1 cellular context compared by ENCODE assay signal in the genomic region with DNA sequence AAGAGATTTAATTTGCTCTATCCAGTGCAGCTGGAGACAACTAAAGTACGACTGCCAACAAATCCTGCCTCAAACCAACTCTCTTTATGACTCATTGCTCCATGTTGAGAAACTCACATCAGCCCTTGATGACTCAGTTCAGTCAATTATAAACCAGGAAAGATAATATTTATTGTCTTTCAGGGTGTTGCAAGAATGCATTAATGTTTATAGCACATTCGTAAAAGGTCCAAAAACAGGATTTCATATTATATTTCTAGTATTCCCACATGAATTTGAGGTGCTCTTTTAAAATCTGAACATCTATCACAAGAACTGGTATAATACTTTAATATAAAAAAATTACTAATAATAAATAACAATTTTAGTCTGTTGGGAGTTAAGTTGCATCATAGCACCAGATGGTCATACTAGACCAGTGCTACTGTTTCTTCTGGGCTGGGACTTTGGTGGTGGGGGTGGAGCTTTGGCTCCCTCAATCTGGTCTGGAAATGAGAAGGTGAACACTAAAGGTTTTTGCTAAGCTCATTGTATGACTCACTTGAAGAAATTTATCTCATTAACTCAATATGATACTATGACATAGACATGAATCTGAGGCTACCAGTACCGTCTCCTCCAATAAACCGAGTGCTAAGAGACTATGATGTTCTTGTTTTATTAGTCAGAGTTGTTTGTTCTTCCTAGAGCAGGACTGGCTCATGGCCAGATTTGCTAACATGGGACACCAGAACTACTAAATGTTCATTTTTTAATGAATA.
TF ChIP-seq lines count a peak whose summit lies in the region.

No MANE protein-coding gene starts in this region.

TF ChIP-seq in HepG2, 621 proteins besides CTCF, POLR2A, EP300 and RAD21 (continued from another document and continues in another):
- TF ChIP-seq, protein P1, sequence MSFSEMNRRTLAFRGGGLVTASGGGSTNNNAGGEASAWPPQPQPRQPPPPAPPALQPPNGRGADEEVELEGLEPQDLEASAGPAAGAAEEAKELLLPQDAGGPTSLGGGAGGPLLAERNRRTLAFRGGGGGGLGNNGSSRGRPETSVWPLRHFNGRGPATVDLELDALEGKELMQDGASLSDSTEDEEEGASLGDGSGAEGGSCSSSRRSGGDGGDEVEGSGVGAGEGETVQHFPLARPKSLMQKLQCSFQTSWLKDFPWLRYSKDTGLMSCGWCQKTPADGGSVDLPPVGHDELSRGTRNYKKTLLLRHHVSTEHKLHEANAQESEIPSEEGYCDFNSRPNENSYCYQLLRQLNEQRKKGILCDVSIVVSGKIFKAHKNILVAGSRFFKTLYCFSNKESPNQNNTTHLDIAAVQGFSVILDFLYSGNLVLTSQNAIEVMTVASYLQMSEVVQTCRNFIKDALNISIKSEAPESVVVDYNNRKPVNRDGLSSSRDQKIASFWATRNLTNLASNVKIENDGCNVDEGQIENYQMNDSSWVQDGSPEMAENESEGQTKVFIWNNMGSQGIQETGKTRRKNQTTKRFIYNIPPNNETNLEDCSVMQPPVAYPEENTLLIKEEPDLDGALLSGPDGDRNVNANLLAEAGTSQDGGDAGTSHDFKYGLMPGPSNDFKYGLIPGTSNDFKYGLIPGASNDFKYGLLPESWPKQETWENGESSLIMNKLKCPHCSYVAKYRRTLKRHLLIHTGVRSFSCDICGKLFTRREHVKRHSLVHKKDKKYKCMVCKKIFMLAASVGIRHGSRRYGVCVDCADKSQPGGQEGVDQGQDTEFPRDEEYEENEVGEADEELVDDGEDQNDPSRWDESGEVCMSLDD (CRISPR knock-in tag; IDR thresholded peaks at IDR 0.05; ENCODE audit: borderline replicate concordance) = no peak
- no peak for TF ChIP-seq CBX2 (IDR thresholded peaks at IDR 0.05; ENCODE audit: low read depth, low read length)
- TF ChIP-seq CBX2 (CRISPR knock-in tag; IDR thresholded peaks at IDR 0.05; ENCODE audit: low read depth) = no peak
- TF ChIP-seq MBD4 (IDR thresholded peaks at IDR 0.05; ENCODE audit: borderline replicate concordance, low read length) = peak; percentile 57; the same call in 1 of the 2 replicates
- TF ChIP-seq, protein P2, sequence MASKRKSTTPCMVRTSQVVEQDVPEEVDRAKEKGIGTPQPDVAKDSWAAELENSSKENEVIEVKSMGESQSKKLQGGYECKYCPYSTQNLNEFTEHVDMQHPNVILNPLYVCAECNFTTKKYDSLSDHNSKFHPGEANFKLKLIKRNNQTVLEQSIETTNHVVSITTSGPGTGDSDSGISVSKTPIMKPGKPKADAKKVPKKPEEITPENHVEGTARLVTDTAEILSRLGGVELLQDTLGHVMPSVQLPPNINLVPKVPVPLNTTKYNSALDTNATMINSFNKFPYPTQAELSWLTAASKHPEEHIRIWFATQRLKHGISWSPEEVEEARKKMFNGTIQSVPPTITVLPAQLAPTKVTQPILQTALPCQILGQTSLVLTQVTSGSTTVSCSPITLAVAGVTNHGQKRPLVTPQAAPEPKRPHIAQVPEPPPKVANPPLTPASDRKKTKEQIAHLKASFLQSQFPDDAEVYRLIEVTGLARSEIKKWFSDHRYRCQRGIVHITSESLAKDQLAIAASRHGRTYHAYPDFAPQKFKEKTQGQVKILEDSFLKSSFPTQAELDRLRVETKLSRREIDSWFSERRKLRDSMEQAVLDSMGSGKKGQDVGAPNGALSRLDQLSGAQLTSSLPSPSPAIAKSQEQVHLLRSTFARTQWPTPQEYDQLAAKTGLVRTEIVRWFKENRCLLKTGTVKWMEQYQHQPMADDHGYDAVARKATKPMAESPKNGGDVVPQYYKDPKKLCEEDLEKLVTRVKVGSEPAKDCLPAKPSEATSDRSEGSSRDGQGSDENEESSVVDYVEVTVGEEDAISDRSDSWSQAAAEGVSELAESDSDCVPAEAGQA (IDR thresholded peaks at IDR 0.05; ENCODE audit: low read depth) = no peak
- TF ChIP-seq, protein P2 (CRISPR knock-in tag; IDR thresholded peaks at IDR 0.05; ENCODE audit: borderline replicate concordance) = no peak
- TF ChIP-seq JUND (CRISPR knock-in tag; IDR thresholded peaks at IDR 0.05) = peak; percentile 86
- TF ChIP-seq, protein P3, sequence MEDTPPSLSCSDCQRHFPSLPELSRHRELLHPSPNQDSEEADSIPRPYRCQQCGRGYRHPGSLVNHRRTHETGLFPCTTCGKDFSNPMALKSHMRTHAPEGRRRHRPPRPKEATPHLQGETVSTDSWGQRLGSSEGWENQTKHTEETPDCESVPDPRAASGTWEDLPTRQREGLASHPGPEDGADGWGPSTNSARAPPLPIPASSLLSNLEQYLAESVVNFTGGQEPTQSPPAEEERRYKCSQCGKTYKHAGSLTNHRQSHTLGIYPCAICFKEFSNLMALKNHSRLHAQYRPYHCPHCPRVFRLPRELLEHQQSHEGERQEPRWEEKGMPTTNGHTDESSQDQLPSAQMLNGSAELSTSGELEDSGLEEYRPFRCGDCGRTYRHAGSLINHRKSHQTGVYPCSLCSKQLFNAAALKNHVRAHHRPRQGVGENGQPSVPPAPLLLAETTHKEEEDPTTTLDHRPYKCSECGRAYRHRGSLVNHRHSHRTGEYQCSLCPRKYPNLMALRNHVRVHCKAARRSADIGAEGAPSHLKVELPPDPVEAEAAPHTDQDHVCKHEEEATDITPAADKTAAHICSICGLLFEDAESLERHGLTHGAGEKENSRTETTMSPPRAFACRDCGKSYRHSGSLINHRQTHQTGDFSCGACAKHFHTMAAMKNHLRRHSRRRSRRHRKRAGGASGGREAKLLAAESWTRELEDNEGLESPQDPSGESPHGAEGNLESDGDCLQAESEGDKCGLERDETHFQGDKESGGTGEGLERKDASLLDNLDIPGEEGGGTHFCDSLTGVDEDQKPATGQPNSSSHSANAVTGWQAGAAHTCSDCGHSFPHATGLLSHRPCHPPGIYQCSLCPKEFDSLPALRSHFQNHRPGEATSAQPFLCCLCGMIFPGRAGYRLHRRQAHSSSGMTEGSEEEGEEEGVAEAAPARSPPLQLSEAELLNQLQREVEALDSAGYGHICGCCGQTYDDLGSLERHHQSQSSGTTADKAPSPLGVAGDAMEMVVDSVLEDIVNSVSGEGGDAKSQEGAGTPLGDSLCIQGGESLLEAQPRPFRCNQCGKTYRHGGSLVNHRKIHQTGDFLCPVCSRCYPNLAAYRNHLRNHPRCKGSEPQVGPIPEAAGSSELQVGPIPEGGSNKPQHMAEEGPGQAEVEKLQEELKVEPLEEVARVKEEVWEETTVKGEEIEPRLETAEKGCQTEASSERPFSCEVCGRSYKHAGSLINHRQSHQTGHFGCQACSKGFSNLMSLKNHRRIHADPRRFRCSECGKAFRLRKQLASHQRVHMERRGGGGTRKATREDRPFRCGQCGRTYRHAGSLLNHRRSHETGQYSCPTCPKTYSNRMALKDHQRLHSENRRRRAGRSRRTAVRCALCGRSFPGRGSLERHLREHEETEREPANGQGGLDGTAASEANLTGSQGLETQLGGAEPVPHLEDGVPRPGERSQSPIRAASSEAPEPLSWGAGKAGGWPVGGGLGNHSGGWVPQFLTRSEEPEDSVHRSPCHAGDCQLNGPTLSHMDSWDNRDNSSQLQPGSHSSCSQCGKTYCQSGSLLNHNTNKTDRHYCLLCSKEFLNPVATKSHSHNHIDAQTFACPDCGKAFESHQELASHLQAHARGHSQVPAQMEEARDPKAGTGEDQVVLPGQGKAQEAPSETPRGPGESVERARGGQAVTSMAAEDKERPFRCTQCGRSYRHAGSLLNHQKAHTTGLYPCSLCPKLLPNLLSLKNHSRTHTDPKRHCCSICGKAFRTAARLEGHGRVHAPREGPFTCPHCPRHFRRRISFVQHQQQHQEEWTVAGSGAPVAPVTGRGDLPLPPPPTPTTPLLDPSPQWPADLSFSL (CRISPR knock-in tag; IDR thresholded peaks at IDR 0.05) = no peak
- TF ChIP-seq, protein P4, sequence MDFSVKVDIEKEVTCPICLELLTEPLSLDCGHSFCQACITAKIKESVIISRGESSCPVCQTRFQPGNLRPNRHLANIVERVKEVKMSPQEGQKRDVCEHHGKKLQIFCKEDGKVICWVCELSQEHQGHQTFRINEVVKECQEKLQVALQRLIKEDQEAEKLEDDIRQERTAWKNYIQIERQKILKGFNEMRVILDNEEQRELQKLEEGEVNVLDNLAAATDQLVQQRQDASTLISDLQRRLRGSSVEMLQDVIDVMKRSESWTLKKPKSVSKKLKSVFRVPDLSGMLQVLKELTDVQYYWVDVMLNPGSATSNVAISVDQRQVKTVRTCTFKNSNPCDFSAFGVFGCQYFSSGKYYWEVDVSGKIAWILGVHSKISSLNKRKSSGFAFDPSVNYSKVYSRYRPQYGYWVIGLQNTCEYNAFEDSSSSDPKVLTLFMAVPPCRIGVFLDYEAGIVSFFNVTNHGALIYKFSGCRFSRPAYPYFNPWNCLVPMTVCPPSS (IDR thresholded peaks at IDR 0.05) = no peak
- TF ChIP-seq, protein P5, sequence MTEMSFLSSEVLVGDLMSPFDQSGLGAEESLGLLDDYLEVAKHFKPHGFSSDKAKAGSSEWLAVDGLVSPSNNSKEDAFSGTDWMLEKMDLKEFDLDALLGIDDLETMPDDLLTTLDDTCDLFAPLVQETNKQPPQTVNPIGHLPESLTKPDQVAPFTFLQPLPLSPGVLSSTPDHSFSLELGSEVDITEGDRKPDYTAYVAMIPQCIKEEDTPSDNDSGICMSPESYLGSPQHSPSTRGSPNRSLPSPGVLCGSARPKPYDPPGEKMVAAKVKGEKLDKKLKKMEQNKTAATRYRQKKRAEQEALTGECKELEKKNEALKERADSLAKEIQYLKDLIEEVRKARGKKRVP (CRISPR knock-in tag; IDR thresholded peaks at IDR 0.05) = peak in 1 of 2 experiments; percentile 82; a peak in 2 of 4 replicates
- no peak for TF ChIP-seq ZFP41 (CRISPR knock-in tag; IDR thresholded peaks at IDR 0.05; ENCODE audit: borderline replicate concordance)
- TF ChIP-seq, protein P6, sequence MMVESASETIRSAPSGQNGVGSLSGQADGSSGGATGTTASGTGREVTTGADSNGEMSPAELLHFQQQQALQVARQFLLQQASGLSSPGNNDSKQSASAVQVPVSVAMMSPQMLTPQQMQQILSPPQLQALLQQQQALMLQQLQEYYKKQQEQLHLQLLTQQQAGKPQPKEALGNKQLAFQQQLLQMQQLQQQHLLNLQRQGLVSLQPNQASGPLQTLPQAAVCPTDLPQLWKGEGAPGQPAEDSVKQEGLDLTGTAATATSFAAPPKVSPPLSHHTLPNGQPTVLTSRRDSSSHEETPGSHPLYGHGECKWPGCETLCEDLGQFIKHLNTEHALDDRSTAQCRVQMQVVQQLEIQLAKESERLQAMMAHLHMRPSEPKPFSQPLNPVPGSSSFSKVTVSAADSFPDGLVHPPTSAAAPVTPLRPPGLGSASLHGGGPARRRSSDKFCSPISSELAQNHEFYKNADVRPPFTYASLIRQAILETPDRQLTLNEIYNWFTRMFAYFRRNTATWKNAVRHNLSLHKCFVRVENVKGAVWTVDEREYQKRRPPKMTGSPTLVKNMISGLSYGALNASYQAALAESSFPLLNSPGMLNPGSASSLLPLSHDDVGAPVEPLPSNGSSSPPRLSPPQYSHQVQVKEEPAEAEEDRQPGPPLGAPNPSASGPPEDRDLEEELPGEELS (CRISPR knock-in tag; IDR thresholded peaks at IDR 0.05) = peak; percentile 73; the same call in 1 of the 2 replicates
- TF ChIP-seq, protein P7, sequence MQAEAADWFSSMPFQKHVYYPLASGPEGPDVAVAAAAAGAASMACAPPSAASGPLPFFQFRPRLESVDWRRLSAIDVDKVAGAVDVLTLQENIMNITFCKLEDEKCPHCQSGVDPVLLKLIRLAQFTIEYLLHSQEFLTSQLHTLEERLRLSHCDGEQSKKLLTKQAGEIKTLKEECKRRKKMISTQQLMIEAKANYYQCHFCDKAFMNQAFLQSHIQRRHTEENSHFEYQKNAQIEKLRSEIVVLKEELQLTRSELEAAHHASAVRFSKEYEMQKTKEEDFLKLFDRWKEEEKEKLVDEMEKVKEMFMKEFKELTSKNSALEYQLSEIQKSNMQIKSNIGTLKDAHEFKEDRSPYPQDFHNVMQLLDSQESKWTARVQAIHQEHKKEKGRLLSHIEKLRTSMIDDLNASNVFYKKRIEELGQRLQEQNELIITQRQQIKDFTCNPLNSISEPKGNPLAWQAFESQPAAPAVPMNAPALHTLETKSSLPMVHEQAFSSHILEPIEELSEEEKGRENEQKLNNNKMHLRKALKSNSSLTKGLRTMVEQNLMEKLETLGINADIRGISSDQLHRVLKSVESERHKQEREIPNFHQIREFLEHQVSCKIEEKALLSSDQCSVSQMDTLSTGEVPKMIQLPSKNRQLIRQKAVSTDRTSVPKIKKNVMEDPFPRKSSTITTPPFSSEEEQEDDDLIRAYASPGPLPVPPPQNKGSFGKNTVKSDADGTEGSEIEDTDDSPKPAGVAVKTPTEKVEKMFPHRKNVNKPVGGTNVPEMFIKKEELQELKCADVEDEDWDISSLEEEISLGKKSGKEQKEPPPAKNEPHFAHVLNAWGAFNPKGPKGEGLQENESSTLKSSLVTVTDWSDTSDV (CRISPR knock-in tag; IDR thresholded peaks at IDR 0.05) = no peak
- TF ChIP-seq ESRRA (CRISPR knock-in tag; IDR thresholded peaks at IDR 0.05; ENCODE audit: low read depth) = no peak
- TF ChIP-seq, protein P8, sequence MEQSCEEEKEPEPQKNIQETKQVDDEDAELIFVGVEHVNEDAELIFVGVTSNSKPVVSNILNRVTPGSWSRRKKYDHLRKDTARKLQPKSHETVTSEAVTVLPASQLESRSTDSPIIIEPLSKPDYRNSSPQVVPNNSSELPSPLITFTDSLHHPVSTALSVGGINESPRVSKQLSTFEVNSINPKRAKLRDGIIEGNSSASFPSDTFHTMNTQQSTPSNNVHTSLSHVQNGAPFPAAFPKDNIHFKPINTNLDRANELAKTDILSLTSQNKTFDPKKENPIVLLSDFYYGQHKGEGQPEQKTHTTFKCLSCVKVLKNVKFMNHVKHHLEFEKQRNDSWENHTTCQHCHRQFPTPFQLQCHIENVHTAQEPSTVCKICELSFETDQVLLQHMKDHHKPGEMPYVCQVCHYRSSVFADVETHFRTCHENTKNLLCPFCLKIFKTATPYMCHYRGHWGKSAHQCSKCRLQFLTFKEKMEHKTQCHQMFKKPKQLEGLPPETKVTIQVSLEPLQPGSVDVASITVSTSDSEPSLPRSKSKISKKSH (CRISPR knock-in tag; IDR thresholded peaks at IDR 0.05; ENCODE audit: borderline replicate concordance) = no peak
- TF ChIP-seq ATF7 (IDR thresholded peaks at IDR 0.05) = 0 out of 2 replicates have a peak, but pooled peaks have one; percentile 19
- no peak for TF ChIP-seq ATF7 (CRISPR knock-in tag; IDR thresholded peaks at IDR 0.05)
- TF ChIP-seq, protein P9, sequence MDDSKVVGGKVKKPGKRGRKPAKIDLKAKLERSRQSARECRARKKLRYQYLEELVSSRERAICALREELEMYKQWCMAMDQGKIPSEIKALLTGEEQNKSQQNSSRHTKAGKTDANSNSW (CRISPR knock-in tag; IDR thresholded peaks at IDR 0.05; ENCODE audit: borderline replicate concordance) = no peak
- no peak for TF ChIP-seq ZNF547 (CRISPR knock-in tag; IDR thresholded peaks at IDR 0.05)
- no peak for TF ChIP-seq RFX1 (IDR thresholded peaks at IDR 0.05)
- peak; percentile 84 for TF ChIP-seq JUN (CRISPR knock-in tag; IDR thresholded peaks at IDR 0.05)
- TF ChIP-seq ZNF354B (CRISPR knock-in tag; IDR thresholded peaks at IDR 0.05) = no peak
- TF ChIP-seq ZNF563 (CRISPR knock-in tag; IDR thresholded peaks at IDR 0.05) = no peak
- TF ChIP-seq BRCA1 (CRISPR knock-in tag; IDR thresholded peaks at IDR 0.05) = no peak
